ENCODE assay signal across 10 cellular contexts in genomic region chr11:118227865-118228785, GRCh38. TPM values are rescaled to one million over a fixed set of nuclear protein-coding genes. Genes with fewer than 3 reads are reported as not detected.
DNase-seq lines count a peak whose midpoint lies in the region; ATAC-seq and TF ChIP-seq lines count a peak whose summit lies in the region.
"Had no signal": no experiment of that assay in that cellular context is flagged by ENCODE, and none has a peak within 500 bp of the region (broad histone marks: within the 10 kb centered on the region; RNA-seq: fewer than 3 reads in every experiment).

No MANE protein-coding gene starts in this region.

- 68 to 96% methylated on average over 7 to 8 of the region's 8 CpGs for WGBS in gastroesophageal sphincter (ENCODE audit: low coverage in 1 of 2), 2 donors

- peak; percentile 54 for ATAC-seq in GM21390 (IDR thresholded peaks at IDR 0.05; ENCODE audit: unreplicated experiment)
- ATAC-seq in HG03571 (IDR thresholded peaks at IDR 0.05; ENCODE audit: unreplicated experiment) = peak; percentile 63
- ATAC-seq in GM19328 (IDR thresholded peaks at IDR 0.05; ENCODE audit: unreplicated experiment) = no peak
- ATAC-seq in gastroesophageal sphincter = no peak

- no peak for TF ChIP-seq POLR2A in gastroesophageal sphincter (IDR thresholded peaks at IDR 0.05)

- H3K36me3 ChIP-seq in GM06990 (ENCODE audit: control insufficient read depth, insufficient read depth, low read length) = no peaks in the 10 kb centered on the region
- H3K36me3 ChIP-seq in colonic mucosa = peaks cover 6% of the 10 kb centered on the region
- peaks cover 0 to 5% of the 10 kb centered on the region in 2 donors for H3K36me3 ChIP-seq in gastroesophageal sphincter

- no peak overlapping the region for H3K9ac ChIP-seq in colonic mucosa (ENCODE audit: low read depth in 2 of 2, low read length in 2 of 2)

- TF ChIP-seq EP300 in gastroesophageal sphincter (IDR thresholded peaks at IDR 0.05) = no peak

- H3K9me3 ChIP-seq in colonic mucosa (no peaks in the 10 kb centered on the region), gastroesophageal sphincter (no peaks in the 10 kb centered on the region)

- H3K27me3 ChIP-seq in GM06990 (replicated peaks; ENCODE audit: control insufficient read depth, insufficient read depth, low read length) (no peaks in the 10 kb centered on the region), colonic mucosa (no peaks in the 10 kb centered on the region), gastroesophageal sphincter (no peaks in the 10 kb centered on the region)

- TF ChIP-seq CTCF in GM06990 (IDR thresholded peaks at IDR 0.05; ENCODE audit: insufficient read depth, low read length, poor library complexity, severe bottlenecking) (no peak), colonic mucosa (IDR thresholded peaks at IDR 0.05) (no peak), gastroesophageal sphincter (IDR thresholded peaks at IDR 0.05) (no peak)

- H3K27ac ChIP-seq in colonic mucosa (peak overlapping the region; percentile 10), gastroesophageal sphincter (no peak overlapping the region)

- H3K4me3 ChIP-seq in GM06990 (replicated peaks; ENCODE audit: low read depth, low read length) = no peak overlapping the region
- no peak overlapping the region for H3K4me3 ChIP-seq in colonic mucosa
- H3K4me3 ChIP-seq in gastroesophageal sphincter = no peak overlapping the region

- intact Hi-C loops in colonic mucosa (cut with DNase I) = no loop called here

- DNase-seq in GM06990 (ENCODE audit: extremely low read depth, insufficient read length) (peak; percentile 60), colonic mucosa (no peak), NCI-H1417 (lab: John Stamatoyannopoulos, UW) (no peak), NCI-H510A treated with DMSO at 0.1 percent for 48 hours (lab: John Stamatoyannopoulos, UW) (no peak)

- H3K4me1 ChIP-seq in colonic mucosa (no peaks in the 10 kb centered on the region), gastroesophageal sphincter (no peaks in the 10 kb centered on the region)

RNA-seq across cellular contexts. Expression of gene JAML, which starts 3.3 kb away (rescaled TPM):
- total RNA-seq in colonic mucosa (10 to 100 TPM in 1 of 2 donors, 1 to 10 TPM in 1; 3.3 to 12.0 TPM), gastroesophageal sphincter (1 to 10 TPM in 3 of 4 donors, under 1 TPM in 1; 0.58 to 5.7 (median 2.4) TPM)
- total RNA-seq: astrocyte had no signal

RNA-seq across cellular contexts. Expression of gene MPZL3, which starts 24.0 kb away (rescaled TPM):
- total RNA-seq in colonic mucosa = 10 to 100 TPM; 10.9 to 27.8 TPM
- total RNA-seq in gastroesophageal sphincter = 1 to 10 TPM in 1 of 4 donors, under 1 TPM in 3; 0.54 to 3.8 (median 0.65) TPM

RNA-seq across cellular contexts. Expression of gene MPZL2, which starts 36.0 kb away (rescaled TPM):
- total RNA-seq in colonic mucosa = 100 to 1,000 TPM in 1 of 2 donors, 10 to 100 TPM in 1; 58.8 to 114 TPM
- total RNA-seq in gastroesophageal sphincter = 10 to 100 TPM in 3 of 4 donors, 1 to 10 TPM in 1; 8.7 to 57.0 (median 12.1) TPM

RNA-seq across cellular contexts. Expression of gene SCN2B, which starts 51.7 kb away (rescaled TPM):
- total RNA-seq in colonic mucosa (under 1 TPM; 0.12 to 0.45 TPM), gastroesophageal sphincter (1 to 10 TPM in 1 of 4 donors, under 1 TPM in 3; 0.25 to 1.0 (median 0.49) TPM)
- total RNA-seq: mesenteric fat pad had no signal

Comparison
In these comparisons a context has a peak if more than half of its experiments do, and no peak if none do; other contexts are left out.
1. ATAC-seq: peak in GM21390 (single experiment) and HG03571 (single experiment); none in GM19328 (single experiment) and gastroesophageal sphincter (single experiment).